In the genomic region with DNA sequence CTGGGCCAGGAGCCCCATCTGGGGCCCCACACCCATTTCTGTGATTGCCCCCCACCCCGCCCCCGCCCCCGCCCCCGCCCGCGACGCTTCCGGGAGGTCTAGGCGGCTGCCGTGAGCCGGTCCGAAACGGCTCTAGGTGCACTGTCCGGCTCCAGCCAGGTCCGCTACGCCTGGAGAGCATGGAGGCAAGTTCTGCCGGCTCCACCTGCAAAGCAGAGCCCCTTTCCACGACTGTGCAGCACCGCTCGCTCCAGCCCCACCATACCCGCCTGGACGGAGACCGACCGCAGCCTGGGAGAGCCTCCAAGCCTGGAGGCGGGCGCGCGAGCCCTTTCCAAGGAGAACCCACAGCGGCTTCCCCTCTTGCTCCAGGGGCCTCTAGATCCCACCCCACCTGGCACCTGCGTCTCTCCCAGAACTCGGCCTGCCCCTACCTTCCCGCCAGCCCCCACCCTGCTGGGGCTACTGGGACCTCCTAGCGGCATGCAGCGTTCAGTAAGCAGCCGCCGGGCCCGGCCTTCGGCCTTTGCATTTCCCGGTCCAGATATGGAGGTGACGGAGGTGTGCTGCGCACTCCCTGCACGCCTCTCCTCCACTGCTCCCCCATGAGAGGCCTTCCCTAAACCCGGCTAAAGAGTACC, we compare ENCODE assay signal across 8 cellular contexts.
DNase-seq lines count a peak whose midpoint lies in the region; ATAC-seq, FAIRE-seq and TF ChIP-seq lines count a peak whose summit lies in the region.

No MANE protein-coding gene starts in this region.

- H2AFZ ChIP-seq in H9 (ENCODE audit: low read length) (no peak overlapping the region), SU-DHL-6 (ENCODE audit: low read depth, low read length, severe bottlenecking) (no peak overlapping the region)

- no peak overlapping the region for H4K5ac ChIP-seq in H9 (ENCODE audit: insufficient read length, low read depth, low read length)

- no peak overlapping the region for H3K18ac ChIP-seq in H9 (ENCODE audit: insufficient read length, low read depth, low read length)

- TF ChIP-seq POLR2A in GM12892 (IDR thresholded peaks at IDR 0.05; ENCODE audit: low read depth, low read length): no peak

- H3K4me2 ChIP-seq in H9 (ENCODE audit: insufficient read depth, insufficient read length, low read length) (peak overlapping the region; percentile 90), SU-DHL-6 (ENCODE audit: low read depth, low read length, poor library complexity, severe bottlenecking) (peak overlapping the region; percentile 89)

- H3K36me3 ChIP-seq in SU-DHL-6 (ENCODE audit: low read length) (no peaks in the 10 kb centered on the region), rectal smooth muscle tissue (ENCODE audit: control insufficient read depth, insufficient read depth, low read length) (no peaks in the 10 kb centered on the region)

- no CpG with 5 or more reads among the region's 43 CpGs for WGBS in H9 (ENCODE audit: extremely low coverage, insufficient read length, low lambda C conversion rate)

- no peak overlapping the region for H4K8ac ChIP-seq in H9 (replicated peaks; ENCODE audit: insufficient read length, low read depth, low read length)

- H3K9me3 Mint-ChIP-seq in H9: peaks cover 6 to 19% of the 10 kb centered on the region in 2 experiments; a peak in 4 of 5 replicates

- no peak overlapping the region for H2AK5ac ChIP-seq in H9 (ENCODE audit: insufficient read length, low read length)

- H3K23me2 ChIP-seq in H9 (ENCODE audit: insufficient read length, low read depth, low read length, poor library complexity, severe bottlenecking): peaks cover 18% of the 10 kb centered on the region

- no peak overlapping the region for H2BK15ac ChIP-seq in H9 (ENCODE audit: low read depth, low read length)

- TF ChIP-seq CTCF in H9 (conservative IDR thresholded peaks at IDR 0.05) (no peak), SU-DHL-6 (IDR thresholded peaks at IDR 0.05; ENCODE audit: insufficient read depth, low read length, poor library complexity, severe bottlenecking) (no peak), fibroblast of villous mesenchyme (IDR thresholded peaks at IDR 0.05; ENCODE audit: insufficient read depth, low read depth, low read length) (no peak)

- H3K4me1 Mint-ChIP-seq in H9: peaks cover 21% of the 10 kb centered on the region in 2 experiments

- no peaks in the 10 kb centered on the region; the same call in 1 of the 2 replicates for H3F3A ChIP-seq in SU-DHL-6 (ENCODE audit: insufficient read depth)

- H4K20me1 ChIP-seq in H9 (ENCODE audit: control insufficient read depth, insufficient read depth, insufficient read length): no peaks in the 10 kb centered on the region
- no peaks in the 10 kb centered on the region for H4K20me1 ChIP-seq in SU-DHL-6 (ENCODE audit: low read depth, low read length)

- no peak overlapping the region for H2BK20ac ChIP-seq in H9 (ENCODE audit: low read depth, low read length, poor library complexity, severe bottlenecking)

- H3K9ac ChIP-seq in H9 (ENCODE audit: extremely low read depth, insufficient read length, low read length) (no peak overlapping the region), SU-DHL-6 (ENCODE audit: low read length) (peak overlapping the region; percentile 37; the same call in 1 of the 2 replicates), rectal smooth muscle tissue (ENCODE audit: low read length) (peak overlapping the region; percentile 57)

- no peak for ATAC-seq in HG02973 (IDR thresholded peaks at IDR 0.05; ENCODE audit: unreplicated experiment)

- H2BK120ac ChIP-seq in H9 (ENCODE audit: low read depth, low read length, poor library complexity, severe bottlenecking): no peak overlapping the region

- peaks cover 0 to 12% (median 7%) of the 10 kb centered on the region in 3 experiments; a peak in 4 of 7 replicates for H3K36me3 Mint-ChIP-seq in H9 (ENCODE audit: insufficient read depth in 1 of 3, low read depth in 3 of 3)

- no peak overlapping the region for H2BK5ac ChIP-seq in H9 (ENCODE audit: insufficient read length, low read length)

- H3T11ph ChIP-seq in H9 (ENCODE audit: low read length): no peak overlapping the region

- H3K9me2 ChIP-seq in SU-DHL-6 (replicated peaks; ENCODE audit: insufficient read depth, low read length): no peaks in the 10 kb centered on the region

- H3K4me3 ChIP-seq in SU-DHL-6 (ENCODE audit: insufficient read depth, low read length, poor library complexity, severe bottlenecking) (peak overlapping the region; percentile 29), fibroblast of villous mesenchyme (ENCODE audit: low read depth, low read length) (peak overlapping the region; percentile 74), rectal smooth muscle tissue (ENCODE audit: low read length) (peak overlapping the region; percentile 97)

- H3K56ac ChIP-seq in H9 (ENCODE audit: insufficient read length, low read depth, low read length): no peak overlapping the region

- H3K27ac ChIP-seq in H9 (ENCODE audit: insufficient read length, low read depth, low read length) (no peak overlapping the region), SU-DHL-6 (ENCODE audit: low read depth, low read length) (no peak overlapping the region), rectal smooth muscle tissue (ENCODE audit: low read depth, low read length) (peak overlapping the region; percentile 81)

- H3K9me3 ChIP-seq in H9 (ENCODE audit: control insufficient read depth, low read depth, low read length): no peaks in the 10 kb centered on the region
- H3K9me3 ChIP-seq in SU-DHL-6 (ENCODE audit: insufficient read depth, low read length): no peaks in the 10 kb centered on the region

- peak overlapping the region; percentile 73 to 91 for H3K4me3 Mint-ChIP-seq in H9

- no peak overlapping the region for H3K27ac Mint-ChIP-seq in H9

- no peak overlapping the region; the same call in 1 of the 2 replicates for H3K14ac ChIP-seq in H9 (ENCODE audit: insufficient read depth, low read length)

- no peaks in the 10 kb centered on the region for H3K4me1 ChIP-seq in H9 (ENCODE audit: insufficient read depth, low read length)
- H3K4me1 ChIP-seq in rectal smooth muscle tissue (ENCODE audit: control insufficient read depth, insufficient read depth, low read length): peaks cover 3% of the 10 kb centered on the region

- peaks cover 39% of the 10 kb centered on the region for H3K27me3 Mint-ChIP-seq in H9 (ENCODE audit: low read depth)

- peak; percentile 82 for FAIRE-seq in GM12892 (lab: Jason Lieb, UNC)

- H3K23ac ChIP-seq in H9 (ENCODE audit: insufficient read length, low read depth, low read length): no peak overlapping the region

- no peaks in the 10 kb centered on the region for H3K79me2 ChIP-seq in H9 (ENCODE audit: insufficient read depth, low read length)
- no peaks in the 10 kb centered on the region for H3K79me2 ChIP-seq in SU-DHL-6 (ENCODE audit: insufficient read depth, low read length)

- H3K27me3 ChIP-seq in H9 (ENCODE audit: insufficient read depth, low read length): peaks cover 2% of the 10 kb centered on the region; the same call in 1 of the 2 replicates
- no peaks in the 10 kb centered on the region for H3K27me3 ChIP-seq in SU-DHL-6 (ENCODE audit: low read length)
- H3K27me3 ChIP-seq in rectal smooth muscle tissue (ENCODE audit: control insufficient read depth, insufficient read depth, low read length): no peaks in the 10 kb centered on the region

- H3K79me1 ChIP-seq in H9 (ENCODE audit: insufficient read depth, low read depth, low read length, poor library complexity, severe bottlenecking): no peaks in the 10 kb centered on the region

- H3K4ac ChIP-seq in H9 (ENCODE audit: low read depth, low read length): no peak overlapping the region

- no peak for DNase-seq in GM12892 (ENCODE audit: insufficient read length)
- DNase-seq in H9: peak; percentile 37
- no peak for DNase-seq in fibroblast of villous mesenchyme (ENCODE audit: low read depth)
- no peak for DNase-seq in midbrain (lab: John Stamatoyannopoulos, UW)
- DNase-seq in stimulated activated CD4-positive, alpha-beta T cell treated with anti-CD3 and anti-CD28 coated beads, Interleukin-2, amount 100 ng/mL, for 48 hours: no peak

- H2BK12ac ChIP-seq in H9 (ENCODE audit: insufficient read length, low read depth, low read length): no peak overlapping the region

- H4K91ac ChIP-seq in H9 (ENCODE audit: insufficient read length, low read depth, low read length): no peak overlapping the region

Comparison
In these comparisons a context has a peak if more than half of its experiments do, and no peak if none do; other contexts are left out.
1. H3K4me3 ChIP-seq: peak in every context shown above with its lines; median percentile 97 in rectal smooth muscle tissue; 74 in fibroblast of villous mesenchyme; 29 in SU-DHL-6.